Comparison of ENCODE assay signal across 14 cellular contexts in genomic region chr10:5887641-5888040, GRCh38. TPM values are rescaled to one million over a fixed set of nuclear protein-coding genes. Genes with fewer than 3 reads are reported as not detected.
DNase-seq lines count a peak whose midpoint lies in the region; ATAC-seq and TF ChIP-seq lines count a peak whose summit lies in the region.
"Had no signal": no experiment of that assay in that cellular context is flagged by ENCODE, and none has a peak within 500 bp of the region (broad histone marks: within the 10 kb centered on the region; RNA-seq: fewer than 3 reads in every experiment).

No MANE protein-coding gene starts in this region.

- peaks cover 50% of the 10 kb centered on the region for H3K79me2 ChIP-seq in DOHH2 (ENCODE audit: control insufficient read depth, low read length)
- H3K79me2 ChIP-seq in neural cell (replicated peaks; ENCODE audit: insufficient read depth, low read length), result peaks cover 25% of the 10 kb centered on the region

- peaks cover 12 to 38% (median 28%) of the 10 kb centered on the region in 11 experiments; a peak in 19 of 22 replicates for H4K20me1 ChIP-seq in BLaER1 treated with 17β-estradiol and CSF1 and Interleukin-3, amounts not matched to agents 10 nM and 100 nM
- H4K20me1 ChIP-seq in DOHH2 (ENCODE audit: control insufficient read depth, insufficient read depth, low read depth, low read length) (peaks cover 2% of the 10 kb centered on the region; the same call in 1 of the 2 replicates), neural cell (ENCODE audit: insufficient read depth) (no peaks in the 10 kb centered on the region)

- ATAC-seq in GM19351 (IDR thresholded peaks at IDR 0.05; ENCODE audit: unreplicated experiment), result no peak
- ATAC-seq: sciatic nerve had no signal

- TF ChIP-seq RAD21 in neural cell (conservative IDR thresholded peaks at IDR 0.05), result no peak

- H3K27me3 ChIP-seq in BLaER1 treated with 17β-estradiol and CSF1 and Interleukin-3, amounts not matched to agents 10 nM and 100 nM, result no peaks in the 10 kb centered on the region
- H3K27me3 ChIP-seq in DOHH2 (ENCODE audit: control insufficient read depth, low read length), result no peaks in the 10 kb centered on the region
- H3K27me3 ChIP-seq in neural cell (ENCODE audit: insufficient read depth, low read depth, low read length), result no peaks in the 10 kb centered on the region
- H3K27me3 ChIP-seq in H7 (ENCODE audit: control insufficient read depth, insufficient read depth, low read length), result no peaks in the 10 kb centered on the region
- H3K27me3 ChIP-seq: dorsolateral prefrontal cortex, tibial nerve had no signal

- peaks cover 27 to 58% (median 43%) of the 10 kb centered on the region in 11 experiments for H3K36me3 ChIP-seq in BLaER1 treated with 17β-estradiol and CSF1 and Interleukin-3, amounts not matched to agents 10 nM and 100 nM
- H3K36me3 ChIP-seq in DOHH2 (ENCODE audit: control insufficient read depth, low read length) (peaks cover 53% of the 10 kb centered on the region), neural cell (ENCODE audit: insufficient read depth, low read length) (no peaks in the 10 kb centered on the region), H7 (replicated peaks; ENCODE audit: control insufficient read depth, insufficient read depth, low read length) (peaks cover 9% of the 10 kb centered on the region)

- H3K4me1 Mint-ChIP-seq in activated naive CD8-positive, alpha-beta T cell (ENCODE audit: low read depth), result peaks cover 39% of the 10 kb centered on the region

- H3K36me3 Mint-ChIP-seq in activated naive CD8-positive, alpha-beta T cell, result peaks cover 7% of the 10 kb centered on the region

- TF ChIP-seq CTCF in DOHH2 (IDR thresholded peaks at IDR 0.05; ENCODE audit: low read depth, low read length, poor library complexity, severe bottlenecking) (no peak), neural cell (IDR thresholded peaks at IDR 0.05; ENCODE audit: poor library complexity, severe bottlenecking) (no peak)

- H2AFZ ChIP-seq in neural cell (ENCODE audit: low read depth, low read length), result no peak overlapping the region

- H3K4me3 Mint-ChIP-seq in activated naive CD8-positive, alpha-beta T cell, result peak overlapping the region; percentile 97

- no peaks in the 10 kb centered on the region for H3K9me2 ChIP-seq in DOHH2 (replicated peaks; ENCODE audit: control insufficient read depth, low read length)
- no peaks in the 10 kb centered on the region for H3K9me2 ChIP-seq in neural cell (ENCODE audit: insufficient read depth, low read length)

- H3K27ac Mint-ChIP-seq in activated naive CD8-positive, alpha-beta T cell, result no peak overlapping the region
- H3K27ac Mint-ChIP-seq: activated CD4-positive, alpha-beta memory T cell treated with anti-CD3 and anti-CD28 coated beads for 36 hours had no signal

- peak overlapping the region; percentile 17 to 97 (median 91); a peak in 16 of 22 replicates for H3K9ac ChIP-seq in BLaER1 treated with 17β-estradiol and CSF1 and Interleukin-3, amounts not matched to agents 10 nM and 100 nM
- peak overlapping the region; percentile 82 for H3K9ac ChIP-seq in neural cell (ENCODE audit: low read length)

- H3K27ac ChIP-seq in BLaER1 treated with 17β-estradiol and CSF1 and Interleukin-3, amounts not matched to agents 10 nM and 100 nM, result peak overlapping the region in 6 of 11 experiments; percentile 18 to 91 (median 38); a peak in 6 of 22 replicates
- H3K27ac ChIP-seq in DOHH2 (ENCODE audit: low read depth, low read length) (no peak overlapping the region), neural cell (ENCODE audit: low read length) (no peak overlapping the region)
- H3K27ac ChIP-seq: HL-60 had no signal

- H3F3A ChIP-seq in DOHH2 (ENCODE audit: control insufficient read depth, insufficient read depth) (no peaks in the 10 kb centered on the region), neural cell (ENCODE audit: insufficient read depth, low read length, poor library complexity, severe bottlenecking) (no peaks in the 10 kb centered on the region)

- H3K4me2 ChIP-seq in BLaER1 treated with 17β-estradiol and CSF1 and Interleukin-3, amounts not matched to agents 10 nM and 100 nM, result peak overlapping the region; percentile 85 to 100 (median 98)
- H3K4me2 ChIP-seq in DOHH2 (ENCODE audit: low read length) (peak overlapping the region; percentile 87), neural cell (ENCODE audit: low read length) (no peak overlapping the region)

- peak overlapping the region in 8 of 10 experiments; percentile 74 to 99 (median 90); a peak in 13 of 20 replicates for H3K4me3 ChIP-seq in BLaER1 treated with 17β-estradiol and CSF1 and Interleukin-3, amounts not matched to agents 10 nM and 100 nM
- H3K4me3 ChIP-seq in DOHH2 (ENCODE audit: low read length) (peak overlapping the region; percentile 82), neural cell (ENCODE audit: low read length) (peak overlapping the region; percentile 97), H7 (ENCODE audit: insufficient read depth, low read depth, low read length) (no peak overlapping the region)
- H3K4me3 ChIP-seq: mucosa of descending colon had no signal

- H3K4me1 ChIP-seq in BLaER1 treated with 17β-estradiol and CSF1 and Interleukin-3, amounts not matched to agents 10 nM and 100 nM, result peaks cover 32 to 47% (median 39%) of the 10 kb centered on the region in 10 experiments
- peaks cover 31% of the 10 kb centered on the region for H3K4me1 ChIP-seq in DOHH2 (ENCODE audit: control insufficient read depth, low read length)

- DNase-seq in GF-D8 (lab: John Stamatoyannopoulos, UW), result no peak
- DNase-seq in HK-2 (ENCODE audit: unreplicated experiment), result no peak
- no peak for DNase-seq in H7
- DNase-seq: activated CD4-positive, alpha-beta memory T cell treated with anti-CD3 and anti-CD28 coated beads for 36 hours; mucosa of descending colon had no signal

- TF ChIP-seq EP300 in neural cell (conservative IDR thresholded peaks at IDR 0.05; ENCODE audit: poor library complexity, severe bottlenecking), result no peak

- no peaks in the 10 kb centered on the region for H3K9me3 ChIP-seq in BLaER1 treated with 17β-estradiol and CSF1 and Interleukin-3, amounts not matched to agents 10 nM and 100 nM (replicated peaks in 1 of 11)
- H3K9me3 ChIP-seq in DOHH2 (ENCODE audit: control insufficient read depth, insufficient read depth, low read length) (no peaks in the 10 kb centered on the region), neural cell (ENCODE audit: low read length) (no peaks in the 10 kb centered on the region)
- H3K9me3 ChIP-seq: mucosa of descending colon, tibial nerve had no signal

- H3K9me3 Mint-ChIP-seq in activated naive CD8-positive, alpha-beta T cell (ENCODE audit: low read depth), result no peaks in the 10 kb centered on the region
- H3K9me3 Mint-ChIP-seq: activated CD4-positive, alpha-beta memory T cell treated with anti-CD3 and anti-CD28 coated beads for 36 hours had no signal

- H3K27me3 Mint-ChIP-seq in activated naive CD8-positive, alpha-beta T cell, result no peaks in the 10 kb centered on the region
- H3K27me3 Mint-ChIP-seq: activated CD4-positive, alpha-beta memory T cell treated with anti-CD3 and anti-CD28 coated beads for 36 hours had no signal

TF ChIP-seq in neural cell, 6 proteins besides CTCF, POLR2A, EP300 and RAD21:
- TF ChIP-seq TAF1 (IDR thresholded peaks at IDR 0.05; ENCODE audit: low read depth), result no peak
- no peak for TF ChIP-seq MXI1 (conservative IDR thresholded peaks at IDR 0.05; ENCODE audit: poor library complexity, severe bottlenecking)
- TF ChIP-seq SMC3 (conservative IDR thresholded peaks at IDR 0.05; ENCODE audit: poor library complexity), result no peak
- TF ChIP-seq REST (IDR thresholded peaks at IDR 0.05; ENCODE audit: borderline replicate concordance), result no peak
- no peak for TF ChIP-seq EZH2 (IDR thresholded peaks at IDR 0.05; ENCODE audit: borderline replicate concordance, insufficient read depth, low read length, poor library complexity, severe bottlenecking)
- no peak for TF ChIP-seq POLR2AphosphoS5 (IDR thresholded peaks at IDR 0.05)

RNA-seq across cellular contexts. Expression of gene ANKRD16, which starts 2.1 kb away (rescaled TPM):
- polyA plus RNA-seq in neural cell, result 11.0 and 14.2 TPM in 2 replicates
- polyA minus RNA-seq in neural cell, result 12.0 and 13.6 TPM in 2 replicates
- total RNA-seq in H7 (2014; rRNA removed; shearing (Covaris generic)), result 11.1 and 13.2 TPM in 2 replicates

RNA-seq across cellular contexts. Expression of gene FBH1, which starts 2.4 kb away (rescaled TPM):
- 41.1 and 48.1 TPM in 2 replicates for polyA plus RNA-seq in neural cell
- 56.5 and 70.4 TPM in 2 replicates for polyA minus RNA-seq in neural cell
- 72.1 and 78.0 TPM in 2 replicates for total RNA-seq in H7 (2014; rRNA removed; shearing (Covaris generic))

Comparison
In these comparisons a context has a peak if more than half of its experiments do, and no peak if none do; other contexts are left out.
1. H3K27ac ChIP-seq: peak in BLaER1 treated with 17β-estradiol and CSF1 and Interleukin-3, amounts not matched to agents 10 nM and 100 nM (6 of 11); none in DOHH2 (single experiment) and neural cell (single experiment).